ENCODE assay signal across 12 cellular contexts in genomic region chr17:59151591-59151990, GRCh38. TPM values are rescaled to one million over a fixed set of nuclear protein-coding genes. Genes with fewer than 3 reads are reported as not detected.
DNase-seq lines count a peak whose midpoint lies in the region; ATAC-seq and TF ChIP-seq lines count a peak whose summit lies in the region.
"Had no signal": no experiment of that assay in that cellular context is flagged by ENCODE, and none has a peak within 500 bp of the region (broad histone marks: within the 10 kb centered on the region; RNA-seq: fewer than 3 reads in every experiment).

No MANE protein-coding gene starts in this region.

- TF ChIP-seq CTCF in AG04450 (IDR thresholded peaks at IDR 0.05; ENCODE audit: low read depth, low read length): no peak
- TF ChIP-seq CTCF in WTC11 (IDR thresholded peaks at IDR 0.05): no peak
- no peak for TF ChIP-seq CTCF in foreskin keratinocyte (conservative IDR thresholded peaks at IDR 0.05)
- TF ChIP-seq CTCF in tibial artery (IDR thresholded peaks at IDR 0.05): no peak

- peak overlapping the region; percentile 74 for H3K4me2 ChIP-seq in GM23248 (ENCODE audit: unreplicated experiment)

- CTCF ChIA-PET in AG04450 (lab: Charles Lee) (interaction anchor here (0.6 kb wide), 1 partner anchor 13 kb away, joined by 3 read pairs; no protein-coding TSS in a partner anchor), WTC11 (lab: Charles Lee) (no interaction called here)

- intact Hi-C loops in tibial artery (cut with DNase I; ENCODE audit: low total_unique reads): no loop called here

- no peaks in the 10 kb centered on the region for H3K9me2 ChIP-seq in GM23248 (ENCODE audit: insufficient read depth)

- H3K27me3 ChIP-seq in AG04450 (ENCODE audit: control insufficient read depth, insufficient read depth, low read length): no peaks in the 10 kb centered on the region
- no peaks in the 10 kb centered on the region for H3K27me3 ChIP-seq in GM23248 (replicated peaks; ENCODE audit: insufficient read depth)
- no peaks in the 10 kb centered on the region for H3K27me3 ChIP-seq in foreskin keratinocyte
- H3K27me3 ChIP-seq in tibial artery: no peaks in the 10 kb centered on the region

- peaks cover 35% of the 10 kb centered on the region for H3K4me1 Mint-ChIP-seq in WTC11

- no peaks in the 10 kb centered on the region for H3K36me3 ChIP-seq in GM23248 (ENCODE audit: low read depth)
- no peaks in the 10 kb centered on the region for H3K36me3 ChIP-seq in tibial artery

- H3K4me1 ChIP-seq in GM23248 (ENCODE audit: insufficient read depth): peaks cover 38% of the 10 kb centered on the region
- peaks cover 23% of the 10 kb centered on the region for H3K4me1 ChIP-seq in foreskin keratinocyte
- peaks cover 0 to 22% (median 6%) of the 10 kb centered on the region in 4 donors for H3K4me1 ChIP-seq in tibial artery

- whole genome bisulfite sequencing in GM23248 (ENCODE audit: low coverage in 1 of 2, low lambda C conversion rate in 2 of 2, missing lambda C conversion rate in 2 of 2), 2 experiments: 96 to 100% methylated on average over 1 of the region's 1 CpG

- peaks cover 84% of the 10 kb centered on the region for H3K79me2 ChIP-seq in GM23248 (ENCODE audit: insufficient read depth)

- no peak for ATAC-seq in WTC11
- ATAC-seq in foreskin keratinocyte: no peak
- ATAC-seq: right cardiac atrium had no signal

- H3K27ac ChIP-seq in AG04450 (ENCODE audit: low read depth, low read length) (no peak overlapping the region), GM23248 (0 out of 2 replicates have a peak overlapping the region, but pooled peaks have one; percentile 85), foreskin keratinocyte (peak overlapping the region; percentile 39), tibial artery (no peak overlapping the region)

- H3K9me3 ChIP-seq in AG04450 (ENCODE audit: control insufficient read depth, insufficient read depth, low read length) (no peaks in the 10 kb centered on the region), GM23248 (ENCODE audit: low read depth) (no peaks in the 10 kb centered on the region), tibial artery (no peaks in the 10 kb centered on the region)

- peak overlapping the region; percentile 74 for H3K27ac Mint-ChIP-seq in WTC11

- 0 out of 2 replicates have a peak, but pooled peaks cover 2% of the 10 kb centered on the region for H3K36me3 Mint-ChIP-seq in WTC11

- POLR2A ChIA-PET in AG04450 (lab: Yijun Ruan, JAX): interaction anchor here (1.3 kb wide), 1 partner anchor 46 kb away, joined by 3 read pairs; the partner anchor contains the start of gene TRIM37
- POLR2A ChIA-PET in WTC11 (lab: Charles Lee): no interaction called here

- H3K4me3 ChIP-seq in AG04450 (ENCODE audit: low read depth, low read length) (peak overlapping the region; percentile 44), GM23248 (no peak overlapping the region), tibial artery (no peak overlapping the region)

- H3F3A ChIP-seq in GM23248 (ENCODE audit: insufficient read depth): peaks cover 27% of the 10 kb centered on the region

- no peaks in the 10 kb centered on the region for H4K20me1 ChIP-seq in GM23248 (ENCODE audit: insufficient read depth)

- no peak overlapping the region for H3K4me3 Mint-ChIP-seq in WTC11

- H3K27me3 Mint-ChIP-seq in WTC11 (ENCODE audit: low read depth): no peaks in the 10 kb centered on the region

- no peaks in the 10 kb centered on the region for H3K9me3 Mint-ChIP-seq in WTC11

- H2AFZ ChIP-seq in GM23248: peak overlapping the region; percentile 43; the same call in 1 of the 2 replicates

- DNase-seq in AG04450 (ENCODE audit: low read depth, low spot score) (no peak), GM23248 (no peak), WTC11 (ENCODE audit: low spot score) (no peak), foreskin keratinocyte (no peak), tibial artery (no peak), NOMO-1 treated with dmso at 0.1 percent for 144 hours (lab: John Stamatoyannopoulos, UW; ENCODE audit: unreplicated experiment) (no peak), cerebellum (ENCODE audit: low spot score) (no peak)
- no peak for DNase-seq in stimulated activated naive CD4-positive, alpha-beta T cell treated with Interleukin-2 at 50 U/mL for 16 hours (lab: John Stamatoyannopoulos, UW)
- DNase-seq: caudate nucleus, KBM-7, right cardiac atrium, SIG-M5 had no signal

- in situ Hi-C loops in GM23248 (cut with MboI): no loop called here

- peak overlapping the region; percentile 89 for H3K9ac ChIP-seq in GM23248

TF ChIP-seq in WTC11, 78 proteins besides CTCF, POLR2A, EP300 and RAD21:
- TF ChIP-seq TP53 (CRISPR knock-in tag; IDR thresholded peaks at IDR 0.05) (no peak), JUN (CRISPR knock-in tag; IDR thresholded peaks at IDR 0.05) (no peak), TEAD4 (CRISPR knock-in tag; IDR thresholded peaks at IDR 0.05) (no peak), CBFB (CRISPR knock-in tag; IDR thresholded peaks at IDR 0.05; ENCODE audit: low read depth) (no peak), NFYB (CRISPR knock-in tag; conservative IDR thresholded peaks at IDR 0.05; ENCODE audit: low read depth) (no peak), PREB (CRISPR knock-in tag; IDR thresholded peaks at IDR 0.05; ENCODE audit: borderline replicate concordance) (no peak)
- TF ChIP-seq, protein P1, sequence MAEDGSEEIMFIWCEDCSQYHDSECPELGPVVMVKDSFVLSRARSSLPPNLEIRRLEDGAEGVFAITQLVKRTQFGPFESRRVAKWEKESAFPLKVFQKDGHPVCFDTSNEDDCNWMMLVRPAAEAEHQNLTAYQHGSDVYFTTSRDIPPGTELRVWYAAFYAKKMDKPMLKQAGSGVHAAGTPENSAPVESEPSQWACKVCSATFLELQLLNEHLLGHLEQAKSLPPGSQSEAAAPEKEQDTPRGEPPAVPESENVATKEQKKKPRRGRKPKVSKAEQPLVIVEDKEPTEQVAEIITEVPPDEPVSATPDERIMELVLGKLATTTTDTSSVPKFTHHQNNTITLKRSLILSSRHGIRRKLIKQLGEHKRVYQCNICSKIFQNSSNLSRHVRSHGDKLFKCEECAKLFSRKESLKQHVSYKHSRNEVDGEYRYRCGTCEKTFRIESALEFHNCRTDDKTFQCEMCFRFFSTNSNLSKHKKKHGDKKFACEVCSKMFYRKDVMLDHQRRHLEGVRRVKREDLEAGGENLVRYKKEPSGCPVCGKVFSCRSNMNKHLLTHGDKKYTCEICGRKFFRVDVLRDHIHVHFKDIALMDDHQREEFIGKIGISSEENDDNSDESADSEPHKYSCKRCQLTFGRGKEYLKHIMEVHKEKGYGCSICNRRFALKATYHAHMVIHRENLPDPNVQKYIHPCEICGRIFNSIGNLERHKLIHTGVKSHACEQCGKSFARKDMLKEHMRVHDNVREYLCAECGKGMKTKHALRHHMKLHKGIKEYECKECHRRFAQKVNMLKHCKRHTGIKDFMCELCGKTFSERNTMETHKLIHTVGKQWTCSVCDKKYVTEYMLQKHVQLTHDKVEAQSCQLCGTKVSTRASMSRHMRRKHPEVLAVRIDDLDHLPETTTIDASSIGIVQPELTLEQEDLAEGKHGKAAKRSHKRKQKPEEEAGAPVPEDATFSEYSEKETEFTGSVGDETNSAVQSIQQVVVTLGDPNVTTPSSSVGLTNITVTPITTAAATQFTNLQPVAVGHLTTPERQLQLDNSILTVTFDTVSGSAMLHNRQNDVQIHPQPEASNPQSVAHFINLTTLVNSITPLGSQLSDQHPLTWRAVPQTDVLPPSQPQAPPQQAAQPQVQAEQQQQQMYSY (CRISPR knock-in tag; IDR thresholded peaks at IDR 0.05): no peak

RNA-seq across cellular contexts. Expression of gene SKA2, which starts 3.4 kb away (rescaled TPM):
- polyA plus RNA-seq in AG04450 (2011; rRNA removed): 32.4 and 45.4 TPM in 2 replicates
- polyA minus RNA-seq in AG04450 (2011; rRNA and poly(A)+ RNA removed): 17.1 and 29.0 TPM in 2 replicates
- 24.8 and 44.4 TPM in 2 replicates for total RNA-seq in GM23248 (2014; rRNA removed; shearing (Covaris generic))
- 39.3 and 39.9 TPM in 2 replicates for polyA plus RNA-seq in GM23248 (2016; fragmentation: Nextera tagmentation; extraction: Ambion mirVana)
- 80.0 to 91.6 TPM (median 81.8 TPM) in 3 replicates for total RNA-seq in WTC11 (2021)
- total RNA-seq in foreskin keratinocyte: 104 and 125 TPM in 2 replicates
- 122 and 144 TPM in 2 replicates for polyA plus RNA-seq in foreskin keratinocyte
- total RNA-seq in cerebellum: 70.2 TPM

RNA-seq across cellular contexts. Expression of gene PRR11, which starts 4.0 kb away (rescaled TPM):
- polyA plus RNA-seq in AG04450 (2011; rRNA removed): 15.0 and 20.2 TPM in 2 replicates
- 16.4 and 21.2 TPM in 2 replicates for polyA minus RNA-seq in AG04450 (2011; rRNA and poly(A)+ RNA removed)
- total RNA-seq in GM23248 (2014; rRNA removed; shearing (Covaris generic)): 5.9 and 6.4 TPM in 2 replicates
- polyA plus RNA-seq in GM23248 (2016; fragmentation: Nextera tagmentation; extraction: Ambion mirVana): 15.0 and 15.4 TPM in 2 replicates
- 70.3 to 90.4 TPM (median 70.5 TPM) in 3 replicates for total RNA-seq in WTC11 (2021)
- 65.4 and 74.1 TPM in 2 replicates for total RNA-seq in foreskin keratinocyte
- polyA plus RNA-seq in foreskin keratinocyte: 16.3 and 22.3 TPM in 2 replicates
- 11.7 TPM for total RNA-seq in cerebellum

RNA-seq across cellular contexts. Expression of gene TRIM37, which starts 44.9 kb away (rescaled TPM):
- polyA plus RNA-seq in AG04450 (2011; rRNA removed) (29.1 and 34.8 TPM in 2 replicates), GM23248 (2016; fragmentation: Nextera tagmentation; extraction: Ambion mirVana) (17.1 TPM in 2 replicates), foreskin keratinocyte (9.2 and 10.3 TPM in 2 replicates)
- polyA minus RNA-seq in AG04450 (2011; rRNA and poly(A)+ RNA removed): 55.4 and 60.7 TPM in 2 replicates
- 23.7 and 25.2 TPM in 2 replicates for total RNA-seq in GM23248 (2014; rRNA removed; shearing (Covaris generic))
- total RNA-seq in WTC11 (2021) (62.3 to 67.2 TPM (median 65.1 TPM) in 3 replicates), foreskin keratinocyte (27.9 and 28.1 TPM in 2 replicates), cerebellum (71.3 TPM)

RNA-seq across cellular contexts. Expression of gene SMG8, which starts 58.2 kb away (rescaled TPM):
- polyA plus RNA-seq in AG04450 (2011; rRNA removed) (15.7 and 16.6 TPM in 2 replicates), GM23248 (2016; fragmentation: Nextera tagmentation; extraction: Ambion mirVana) (14.6 and 14.7 TPM in 2 replicates), foreskin keratinocyte (6.5 and 7.7 TPM in 2 replicates)
- polyA minus RNA-seq in AG04450 (2011; rRNA and poly(A)+ RNA removed): 12.8 and 15.7 TPM in 2 replicates
- total RNA-seq in GM23248 (2014; rRNA removed; shearing (Covaris generic)): 19.7 and 21.1 TPM in 2 replicates
- total RNA-seq in WTC11 (2021) (16.2 to 18.7 TPM (median 18.5 TPM) in 3 replicates), foreskin keratinocyte (17.5 and 17.6 TPM in 2 replicates), cerebellum (19.0 TPM)

Comparison
In these comparisons a context has a peak if more than half of its experiments do, and no peak if none do; other contexts are left out.
1. H3K27ac ChIP-seq: peak in GM23248 (single experiment) and foreskin keratinocyte (single experiment); none in AG04450 (single experiment) and tibial artery (0 of 2).